In genomic region chrX:140229187-140229586, GRCh38 we compare ENCODE assay signal across 22 cellular contexts.
"Had no signal": no experiment of that assay in that cellular context is flagged by ENCODE, and none has a peak within 500 bp of the region (broad histone marks: within the 10 kb centered on the region; RNA-seq: fewer than 3 reads in every experiment).

No MANE protein-coding gene starts in this region.

- H3K4me3 Mint-ChIP-seq: activated naive CD8-positive, alpha-beta T cell; activated T-helper 1 cell treated with anti-CD3 and anti-CD28 coated beads, Interleukin-12 subunit alpha, Interleukin-12 subunit beta, Interleukin-2, Interleukin-4 antibody, amounts not matched to agents 30 ng/mL and 10 ng/mL and 1 ng/mL, durations not matched to agents 14 hours and 24 hours and 36 hours; immature natural killer cell; naive thymus-derived CD4-positive, alpha-beta T cell; stimulated activated memory B cell treated with anti-CD40 and anti-IgM and Interleukin-4, amounts not matched to agents 10 μg/mL and 1 μg/mL and 100 μg/mL, for 72 hours; type B pancreatic cell had no signal

- H3K4me1 ChIP-seq: colonic mucosa, foreskin keratinocyte, pancreas, testis had no signal

- ATAC-seq: foreskin keratinocyte; left ventricle myocardium superior; naive thymus-derived CD4-positive, alpha-beta T cell; pancreas; sciatic nerve; stimulated activated memory B cell treated with anti-CD40 and anti-IgM and Interleukin-4, amounts not matched to agents 10 μg/mL and 1 μg/mL and 100 μg/mL, for 72 hours had no signal

- H3K27me3 ChIP-seq: brain microvascular endothelial cell, colonic mucosa, foreskin keratinocyte, pancreas, testis had no signal

- H3K4me2 ChIP-seq: smooth muscle cell had no signal

- H3K36me3 ChIP-seq: brain microvascular endothelial cell, colonic mucosa, pancreas, WERI-Rb-1 had no signal

- H3K4me1 Mint-ChIP-seq: immature natural killer cell; naive thymus-derived CD4-positive, alpha-beta T cell; stimulated activated memory B cell treated with anti-CD40 and anti-IgM and Interleukin-4, amounts not matched to agents 10 μg/mL and 1 μg/mL and 100 μg/mL, for 72 hours had no signal

- H3K27ac Mint-ChIP-seq: activated naive CD8-positive, alpha-beta T cell; activated T-helper 1 cell treated with anti-CD3 and anti-CD28 coated beads, Interleukin-12 subunit alpha, Interleukin-12 subunit beta, Interleukin-2, Interleukin-4 antibody, amounts not matched to agents 30 ng/mL and 10 ng/mL and 1 ng/mL, durations not matched to agents 14 hours and 24 hours and 36 hours; immature natural killer cell; naive thymus-derived CD4-positive, alpha-beta T cell; stimulated activated memory B cell treated with anti-CD40 and anti-IgM and Interleukin-4, amounts not matched to agents 10 μg/mL and 1 μg/mL and 100 μg/mL, for 72 hours; type B pancreatic cell had no signal

- H3K9me3 ChIP-seq: colonic mucosa, pancreas, testis had no signal

- DNase-seq: activated CD4-positive, alpha-beta T cell treated with anti-CD3 and anti-CD28 coated beads, Interleukin-2, amount 50 U/mL, for 4 hours; brain microvascular endothelial cell; central memory CD4-positive, alpha-beta T cell; colonic mucosa; glutamatergic neuron; hippocampal formation; immature natural killer cell; kidney glomerular epithelial cell; left ventricle myocardium superior; naive thymus-derived CD4-positive, alpha-beta T cell; pancreas; stimulated activated CD4-positive, alpha-beta T cell treated with anti-CD3 and anti-CD28 coated beads, Interleukin-4, amount 100 ng/mL, for 24 hours; T-helper 2 cell; testis; WERI-Rb-1 had no signal

- H3K27ac ChIP-seq: brain microvascular endothelial cell, colonic mucosa, foreskin keratinocyte, pancreas, testis, WERI-Rb-1 had no signal

- H3K9me3 Mint-ChIP-seq: activated T-helper 1 cell treated with anti-CD3 and anti-CD28 coated beads, Interleukin-12 subunit alpha, Interleukin-12 subunit beta, Interleukin-2, Interleukin-4 antibody, amounts not matched to agents 30 ng/mL and 10 ng/mL and 1 ng/mL, durations not matched to agents 14 hours and 24 hours and 36 hours had no signal

- H3K36me3 Mint-ChIP-seq: activated naive CD8-positive, alpha-beta T cell; immature natural killer cell; naive thymus-derived CD4-positive, alpha-beta T cell; stimulated activated memory B cell treated with anti-CD40 and anti-IgM and Interleukin-4, amounts not matched to agents 10 μg/mL and 1 μg/mL and 100 μg/mL, for 72 hours; type B pancreatic cell had no signal

- H3K4me3 ChIP-seq: colonic mucosa, pancreas, smooth muscle cell, testis had no signal

- FAIRE-seq: pancreas had no signal

- H3K27me3 Mint-ChIP-seq: activated naive CD8-positive, alpha-beta T cell; stimulated activated memory B cell treated with anti-CD40 and anti-IgM and Interleukin-4, amounts not matched to agents 10 μg/mL and 1 μg/mL and 100 μg/mL, for 72 hours; type B pancreatic cell had no signal
